10 cellular contexts compared by ENCODE assay signal in the genomic region with DNA sequence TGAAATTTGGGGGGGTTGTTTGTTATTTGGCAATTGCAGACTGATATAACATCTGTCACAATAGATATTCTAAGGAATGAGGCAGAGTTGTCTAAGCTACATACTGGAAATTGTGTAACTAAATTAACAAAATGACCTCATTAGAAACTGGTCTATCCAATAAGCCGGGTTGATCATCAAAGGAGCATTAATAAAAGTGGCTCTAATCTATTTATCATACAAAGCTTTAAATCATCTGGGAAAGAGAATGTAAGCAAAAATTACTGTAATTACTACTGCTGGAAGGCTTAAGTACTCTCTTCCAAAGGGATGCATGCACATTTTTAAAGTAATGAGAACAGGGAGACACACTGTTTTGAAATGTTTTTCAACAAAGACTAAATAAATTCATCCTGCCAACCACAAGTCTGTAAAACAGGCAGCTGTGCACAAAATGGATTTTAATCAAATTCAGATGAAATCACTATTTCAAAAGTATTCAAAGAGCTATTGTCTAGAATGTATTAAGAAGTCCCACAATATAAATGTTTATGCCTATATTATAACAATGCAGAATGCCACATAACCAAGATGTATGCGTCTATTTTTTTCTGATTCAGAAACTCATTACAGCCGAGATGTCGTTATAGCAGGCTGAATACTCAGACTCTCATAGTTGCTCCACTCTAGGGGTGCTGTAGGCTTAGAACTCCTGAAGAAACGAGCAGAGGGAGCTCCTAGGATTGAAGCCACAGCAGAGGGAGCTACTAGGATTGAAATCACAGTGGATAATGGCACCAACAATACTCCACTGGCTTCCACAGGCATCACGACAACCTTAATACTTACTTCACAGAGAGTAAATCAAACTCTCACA.
"Had no signal": no experiment of that assay in that cellular context is flagged by ENCODE, and none has a peak within 500 bp of the region (broad histone marks: within the 10 kb centered on the region; RNA-seq: fewer than 3 reads in every experiment).

No MANE protein-coding gene starts in this region.

- H3K27me3 ChIP-seq: gastroesophageal sphincter, pancreas, stomach had no signal

- H3K27ac ChIP-seq: gastroesophageal sphincter, pancreas, skin epidermis, stomach had no signal

- ATAC-seq: activated CD4-positive, CD25-positive, alpha-beta regulatory T cell treated with anti-CD3 and anti-CD28 coated beads, Interleukin-2, amount 50 U/mL, for 24 hours; esophagus mucosa; gastroesophageal sphincter had no signal

- H3K4me3 ChIP-seq: gastroesophageal sphincter, pancreas, skin epidermis, stomach had no signal

- H3K9me3 ChIP-seq: gastroesophageal sphincter, pancreas, stomach had no signal

- DNase-seq: hippocampal formation; naive B cell; pancreas; retina; stimulated activated CD4-positive, alpha-beta T cell treated with anti-CD3 and anti-CD28 coated beads, Interleukin-4, amount 100 ng/mL, for 4 hours; stomach had no signal

- H3K4me1 ChIP-seq: pancreas had no signal
